Comparison of ENCODE assay signal across 8 cellular contexts in the genomic region with DNA sequence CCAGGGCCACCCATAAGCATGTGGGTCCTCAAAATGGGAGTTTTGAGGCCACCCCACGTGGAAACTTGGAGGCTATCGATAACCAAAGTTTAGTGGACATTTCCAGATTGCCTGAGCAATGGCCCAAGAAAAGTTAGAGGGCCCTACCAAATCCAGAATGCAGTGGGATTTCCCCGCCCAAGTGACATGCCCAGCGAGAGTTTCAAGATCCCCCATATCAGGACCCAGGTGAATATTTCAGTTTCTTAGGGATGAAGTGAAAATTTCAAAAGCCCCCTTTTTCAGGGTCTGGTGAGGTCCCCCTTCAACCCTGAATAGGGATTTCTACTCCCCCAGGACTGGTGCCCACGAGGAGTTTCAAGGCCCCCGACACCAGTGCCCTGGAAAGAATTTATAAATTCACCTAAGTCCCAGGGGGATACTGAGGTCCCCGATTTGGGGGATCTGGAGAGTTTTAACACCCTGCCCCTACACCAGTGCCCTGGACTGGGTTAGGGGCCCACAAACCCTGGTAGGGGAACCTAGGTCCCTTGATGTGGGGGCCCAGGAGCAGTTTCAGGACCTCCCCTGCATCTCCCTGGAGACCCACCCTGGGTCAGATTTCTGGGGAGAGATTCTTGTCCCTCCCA. TPM values are rescaled to one million over a fixed set of nuclear protein-coding genes. Genes with fewer than 3 reads are reported as not detected.
DNase-seq lines count a peak whose midpoint lies in the region; ATAC-seq, FAIRE-seq and TF ChIP-seq lines count a peak whose summit lies in the region.

No MANE protein-coding gene starts in this region.

- H3K27me3 ChIP-seq in right atrium auricular region (no peaks in the 10 kb centered on the region), HepG2 (ENCODE audit: control insufficient read depth in 1 of 2, insufficient read depth in 2 of 2, low read length in 2 of 2) (no peaks in the 10 kb centered on the region; a peak in 1 of 5 replicates), uterus (no peaks in the 10 kb centered on the region)

- POLR2A ChIA-PET in activated CD4-positive, alpha-beta memory T cell treated with anti-CD3 and anti-CD28 coated beads for 36 hours (lab: Charles Lee) = interaction anchor here (0.6 to 3.2 kb wide), 7 partner anchors 11 to 455 kb away, joined by 3 to 20 read pairs (median 3); a partner anchor contains a TSS
- POLR2A ChIA-PET in HepG2 (lab: Yijun Ruan, JAX) = interaction anchor here (0.6 to 3.5 kb wide), 15 partner anchors 13 to 455 kb away, joined by 3 to 76 read pairs (median 4); a partner anchor contains a TSS

- peak overlapping the region; percentile 97 for H3K27ac Mint-ChIP-seq in activated CD4-positive, alpha-beta memory T cell treated with anti-CD3 and anti-CD28 coated beads for 36 hours

- H3K36me3 Mint-ChIP-seq in activated CD4-positive, alpha-beta memory T cell treated with anti-CD3 and anti-CD28 coated beads for 36 hours = peaks cover 19% of the 10 kb centered on the region

- BruUV-seq in HepG2 (replicated peaks; lab: Mats Ljungman, UMichigan) = no TSS peak

- in situ Hi-C loops in HepG2 (cut with HindIII; ENCODE audit: extremely low pct_ligation_motif_present, low pct_unique_long_range_greater_than_20kb) = no loop called here

- H3K4me1 ChIP-seq in right atrium auricular region (peaks cover 0 to 33% of the 10 kb centered on the region in 2 donors), HepG2 (ENCODE audit: insufficient read depth, low read length) (peaks cover 13% of the 10 kb centered on the region), uterus (no peaks in the 10 kb centered on the region)

- no peaks in the 10 kb centered on the region for H3K27me3 Mint-ChIP-seq in activated CD4-positive, alpha-beta memory T cell treated with anti-CD3 and anti-CD28 coated beads for 36 hours

- H4K20me1 ChIP-seq in HepG2 (ENCODE audit: insufficient read depth, low read length) = no peaks in the 10 kb centered on the region; the same call in 1 of the 2 replicates

- no peaks in the 10 kb centered on the region for H3K36me3 ChIP-seq in right atrium auricular region
- peaks cover 0 to 8% of the 10 kb centered on the region in 2 experiments; a peak in 3 of 5 replicates for H3K36me3 ChIP-seq in HepG2 (replicated peaks in 1 of 2; ENCODE audit: control insufficient read depth in 1 of 2, insufficient read depth in 2 of 2, low read length in 2 of 2)
- no peaks in the 10 kb centered on the region for H3K36me3 ChIP-seq in uterus

- TF ChIP-seq EP300 in HepG2 (IDR thresholded peaks at IDR 0.05; ENCODE audit: low read depth in 2 of 2, low read length in 2 of 2) (no peak), HepG2 (CRISPR knock-in tag; IDR thresholded peaks at IDR 0.05; ENCODE audit: borderline replicate concordance) (no peak)

- peak overlapping the region; percentile 93 for H3K4me3 Mint-ChIP-seq in activated CD4-positive, alpha-beta memory T cell treated with anti-CD3 and anti-CD28 coated beads for 36 hours

- ATAC-seq in HepG2 (no peak), HG03571 (IDR thresholded peaks at IDR 0.05; ENCODE audit: unreplicated experiment) (no peak)

- no peak for FAIRE-seq in HepG2 (lab: Jason Lieb, UNC)

- H2AFZ ChIP-seq in HepG2 (ENCODE audit: low read length) = no peak overlapping the region

- peak overlapping the region; percentile 92 for H3K4me2 ChIP-seq in HepG2 (ENCODE audit: low read depth, low read length)

- TF ChIP-seq RAD21 in HepG2 (CRISPR knock-in tag; IDR thresholded peaks at IDR 0.05) = no peak

- 41% methylated on average over 7 of the region's 7 CpGs for WGBS in HepG2 (ENCODE audit: low lambda C conversion rate)

- H3K4me3 ChIP-seq in right atrium auricular region (peak overlapping the region; percentile 37 to 54), HepG2 (replicated peaks in 1 of 3; ENCODE audit: insufficient read depth in 1 of 3, low read depth in 2 of 3, low read length in 3 of 3) (peak overlapping the region; percentile 62 to 82 (median 70)), uterus (peak overlapping the region; percentile 23 to 48)

- H3K27ac ChIP-seq in right atrium auricular region = peak overlapping the region; percentile 79 to 87
- H3K27ac ChIP-seq in HepG2 (ENCODE audit: extremely low read length, insufficient read depth, low read length) = peak overlapping the region; percentile 81
- peak overlapping the region; percentile 62 to 87 for H3K27ac ChIP-seq in uterus

- intact Hi-C loops in cardiac septum (cut with DNase I) (no loop called here), HepG2 (cut with micrococcal nuclease; ENCODE audit: unreplicated experiment) (loop anchor here (1.0 to 5.0 kb wide), 2 partner anchors 15 to 67 kb away; a partner anchor contains a TSS), uterus (cut with DNase I; ENCODE audit: low total_unique reads) (no loop called here)
- intact Hi-C loops in activated CD4-positive, alpha-beta memory T cell treated with anti-CD3 and anti-CD28 coated beads for 36 hours (cut with micrococcal nuclease) = loop anchor here (5.0 kb wide), 1 partner anchor 97 kb away; a partner anchor contains a TSS

- H3K4me1 Mint-ChIP-seq in activated CD4-positive, alpha-beta memory T cell treated with anti-CD3 and anti-CD28 coated beads for 36 hours (ENCODE audit: low read depth) = peaks cover 26% of the 10 kb centered on the region

- TF ChIP-seq CTCF in right atrium auricular region (IDR thresholded peaks at IDR 0.05) (no peak), HepG2 (CRISPR knock-in tag; IDR thresholded peaks at IDR 0.05) (no peak), uterus (IDR thresholded peaks at IDR 0.05) (no peak)

- H3K9me3 ChIP-seq in right atrium auricular region = no peaks in the 10 kb centered on the region
- no peaks in the 10 kb centered on the region for H3K9me3 ChIP-seq in HepG2 (ENCODE audit: low read length)
- H3K9me3 ChIP-seq in uterus = no peaks in the 10 kb centered on the region

- no peak for TF ChIP-seq POLR2A in HepG2 (IDR thresholded peaks at IDR 0.05; ENCODE audit: insufficient read depth in 1 of 2, low read depth in 2 of 2, low read length in 2 of 2)
- no peak for TF ChIP-seq POLR2A in uterus (IDR thresholded peaks at IDR 0.05)

- DNase-seq in right atrium auricular region (ENCODE audit: low spot score) (no peak), cardiac septum (ENCODE audit: low spot score) (no peak), HepG2 (ENCODE audit: low spot score) (no peak), uterus (no peak), NCI-H526 treated with DMSO at 0.1 percent for 48 hours (lab: John Stamatoyannopoulos, UW) (no peak), NCI-H82 (lab: John Stamatoyannopoulos, UW) (no peak)
- DNase-seq in activated CD4-positive, alpha-beta memory T cell treated with anti-CD3 and anti-CD28 coated beads for 36 hours = peak; percentile 30

- no peaks in the 10 kb centered on the region for H3K9me3 Mint-ChIP-seq in activated CD4-positive, alpha-beta memory T cell treated with anti-CD3 and anti-CD28 coated beads for 36 hours

- peaks cover 33% of the 10 kb centered on the region for H3K79me2 ChIP-seq in HepG2 (ENCODE audit: insufficient read depth, low read length)

- CTCF ChIA-PET in activated CD4-positive, alpha-beta memory T cell treated with anti-CD3 and anti-CD28 coated beads for 36 hours (lab: Charles Lee) = interaction anchor here (0.8 to 3.2 kb wide), 5 partner anchors 11 to 62 kb away, joined by 3 to 18 read pairs (median 4); a partner anchor contains a TSS
- CTCF ChIA-PET in HepG2 (lab: Yijun Ruan, JAX; ENCODE audit: low intra/inter-chr PET ratio, low total read pairs) = no interaction called here

- H3K9ac ChIP-seq in HepG2 (ENCODE audit: insufficient read depth, low read depth, low read length) = peak overlapping the region; percentile 78

RNA-seq across cellular contexts. Expression of a gene that starts 0.7 kb away (rescaled TPM):
- total RNA-seq in right atrium auricular region (10 to 100 TPM; 32.1 to 35.3 TPM), cardiac septum (29.8 TPM), HepG2 (2016; rRNA removed; fragmentation: Illumina TruSeq; extraction: Trizol) (39.1 and 58.8 TPM in 2 replicates), uterus (100 to 1,000 TPM in 3 of 4 donors, 10 to 100 TPM in 1; 84.6 to 267 (median 195) TPM)
- total RNA-seq in activated CD4-positive, alpha-beta memory T cell treated with anti-CD3 and anti-CD28 coated beads for 36 hours = 100 to 1,000 TPM; 156 to 164 TPM
- 13.2 and 16.4 TPM in 2 replicates for total RNA-seq in HepG2 (2016; cell fraction: cytosol; rRNA removed; fragmentation: Illumina TruSeq; extraction: Trizol; ENCODE audit: low read depth)
- total RNA-seq in HepG2 (2016; cell fraction: insoluble cytoplasmic fraction; rRNA removed; fragmentation: Illumina TruSeq; extraction: Trizol) = 39.2 and 64.4 TPM in 2 replicates
- total RNA-seq in HepG2 (2016; cell fraction: membrane; rRNA removed; fragmentation: Illumina TruSeq; extraction: Trizol) = 23.1 TPM in 2 replicates
- total RNA-seq in HepG2 (2016; cell fraction: nucleus; rRNA removed; fragmentation: Illumina TruSeq; extraction: Trizol) = 45.3 and 48.7 TPM in 2 replicates
- polyA plus RNA-seq in HepG2 (2011; rRNA removed) = 93.8 and 105 TPM in 2 replicates
- polyA plus RNA-seq in HepG2 (2011; cell fraction: cytosol; rRNA removed) = 120 and 135 TPM in 2 replicates
- 45.7 and 55.1 TPM in 2 replicates for polyA plus RNA-seq in HepG2 (2011; cell fraction: nucleus; rRNA removed)
- polyA plus RNA-seq in HepG2 (2012) = 40.8 and 80.1 TPM in 2 replicates
- 20.8 and 22.8 TPM in 2 replicates for polyA plus RNA-seq in HepG2 (2016; cell fraction: cytosol; fragmentation: Illumina TruSeq; extraction: Trizol; ENCODE audit: low read depth)
- polyA plus RNA-seq in HepG2 (2016; cell fraction: insoluble cytoplasmic fraction; fragmentation: Illumina TruSeq; extraction: Trizol; ENCODE audit: low read depth) = 52.4 and 55.4 TPM in 2 replicates
- 30.0 and 30.4 TPM in 2 replicates for polyA plus RNA-seq in HepG2 (2016; cell fraction: membrane; fragmentation: Illumina TruSeq; extraction: Trizol; ENCODE audit: low read depth)
- 103 and 116 TPM in 2 replicates for polyA plus RNA-seq in HepG2 (2016; cell fraction: nucleus; fragmentation: Illumina TruSeq; extraction: Trizol; ENCODE audit: insufficient read depth, low read depth)
- 56.6 and 402 TPM in 2 replicates for polyA minus RNA-seq in HepG2 (2011; rRNA and poly(A)+ RNA removed; ENCODE audit: low replicate concordance)
- polyA minus RNA-seq in HepG2 (2011; cell fraction: cytosol; rRNA and poly(A)+ RNA removed) = 23.0 and 24.4 TPM in 2 replicates
- 13.5 and 26.4 TPM in 2 replicates for polyA minus RNA-seq in HepG2 (2011; cell fraction: nucleus; rRNA and poly(A)+ RNA removed)

RNA-seq across cellular contexts. Expression of a gene that starts 10.7 kb away (rescaled TPM):
- total RNA-seq in right atrium auricular region (not detected), cardiac septum (0.40 TPM), HepG2 (2016; rRNA removed; fragmentation: Illumina TruSeq; extraction: Trizol) (0.13 TPM in 1 of 2 replicates, not detected in the other), uterus (1 to 10 TPM in 1 of 4 donors, not detected in 3; 2.5 TPM)
- total RNA-seq in activated CD4-positive, alpha-beta memory T cell treated with anti-CD3 and anti-CD28 coated beads for 36 hours = 1 to 10 TPM; 1.4 to 2.3 TPM
- not detected in 2 replicates for total RNA-seq in HepG2 (2016; cell fraction: cytosol; rRNA removed; fragmentation: Illumina TruSeq; extraction: Trizol; ENCODE audit: low read depth)
- total RNA-seq in HepG2 (2016; cell fraction: insoluble cytoplasmic fraction; rRNA removed; fragmentation: Illumina TruSeq; extraction: Trizol) = 0.22 TPM in 1 of 2 replicates, not detected in the other
- not detected in 2 replicates for total RNA-seq in HepG2 (2016; cell fraction: membrane; rRNA removed; fragmentation: Illumina TruSeq; extraction: Trizol)
- 0.50 TPM in 1 of 2 replicates, not detected in the other for total RNA-seq in HepG2 (2016; cell fraction: nucleus; rRNA removed; fragmentation: Illumina TruSeq; extraction: Trizol)
- polyA plus RNA-seq in HepG2 (2011; rRNA removed) = 0.21 and 0.35 TPM in 2 replicates
- polyA plus RNA-seq in HepG2 (2011; cell fraction: cytosol; rRNA removed) = 0.08 TPM in 1 of 2 replicates, not detected in the other
- 1.5 and 2.7 TPM in 2 replicates for polyA plus RNA-seq in HepG2 (2011; cell fraction: nucleus; rRNA removed)
- 0.60 and 0.69 TPM in 2 replicates for polyA plus RNA-seq in HepG2 (2012)
- polyA plus RNA-seq in HepG2 (2016; cell fraction: cytosol; fragmentation: Illumina TruSeq; extraction: Trizol; ENCODE audit: low read depth) = not detected in 2 replicates
- not detected in 2 replicates for polyA plus RNA-seq in HepG2 (2016; cell fraction: insoluble cytoplasmic fraction; fragmentation: Illumina TruSeq; extraction: Trizol; ENCODE audit: low read depth)
- polyA plus RNA-seq in HepG2 (2016; cell fraction: membrane; fragmentation: Illumina TruSeq; extraction: Trizol; ENCODE audit: low read depth) = not detected in 2 replicates
- 0.62 and 1.2 TPM in 2 replicates for polyA plus RNA-seq in HepG2 (2016; cell fraction: nucleus; fragmentation: Illumina TruSeq; extraction: Trizol; ENCODE audit: insufficient read depth, low read depth)
- polyA minus RNA-seq in HepG2 (2011; rRNA and poly(A)+ RNA removed; ENCODE audit: low replicate concordance) = 3.3 TPM in 1 of 2 replicates, not detected in the other
- not detected in 2 replicates for polyA minus RNA-seq in HepG2 (2011; cell fraction: cytosol; rRNA and poly(A)+ RNA removed)
- 1.9 and 3.0 TPM in 2 replicates for polyA minus RNA-seq in HepG2 (2011; cell fraction: nucleus; rRNA and poly(A)+ RNA removed)

RNA-seq across cellular contexts. Expression of a gene that starts 15.1 kb away (rescaled TPM):
- 10 to 100 TPM; 24.8 to 39.0 TPM for total RNA-seq in right atrium auricular region
- 14.3 TPM for total RNA-seq in cardiac septum
- 10 to 100 TPM; 36.5 to 42.4 TPM for total RNA-seq in activated CD4-positive, alpha-beta memory T cell treated with anti-CD3 and anti-CD28 coated beads for 36 hours
- 31.8 and 36.1 TPM in 2 replicates for total RNA-seq in HepG2 (2016; rRNA removed; fragmentation: Illumina TruSeq; extraction: Trizol)
- total RNA-seq in HepG2 (2016; cell fraction: cytosol; rRNA removed; fragmentation: Illumina TruSeq; extraction: Trizol; ENCODE audit: low read depth) = 30.1 and 30.6 TPM in 2 replicates
- total RNA-seq in HepG2 (2016; cell fraction: insoluble cytoplasmic fraction; rRNA removed; fragmentation: Illumina TruSeq; extraction: Trizol) = 30.0 and 39.0 TPM in 2 replicates
- total RNA-seq in HepG2 (2016; cell fraction: membrane; rRNA removed; fragmentation: Illumina TruSeq; extraction: Trizol) = 33.0 and 34.1 TPM in 2 replicates
- 18.9 and 22.8 TPM in 2 replicates for total RNA-seq in HepG2 (2016; cell fraction: nucleus; rRNA removed; fragmentation: Illumina TruSeq; extraction: Trizol)
- polyA plus RNA-seq in HepG2 (2011; rRNA removed) = 35.7 and 37.3 TPM in 2 replicates
- 26.1 and 39.6 TPM in 2 replicates for polyA plus RNA-seq in HepG2 (2011; cell fraction: cytosol; rRNA removed)
- 45.3 and 45.4 TPM in 2 replicates for polyA plus RNA-seq in HepG2 (2011; cell fraction: nucleus; rRNA removed)
- polyA plus RNA-seq in HepG2 (2012) = 14.4 and 20.3 TPM in 2 replicates
- 28.7 and 28.8 TPM in 2 replicates for polyA plus RNA-seq in HepG2 (2016; cell fraction: cytosol; fragmentation: Illumina TruSeq; extraction: Trizol; ENCODE audit: low read depth)
- 35.0 and 39.7 TPM in 2 replicates for polyA plus RNA-seq in HepG2 (2016; cell fraction: insoluble cytoplasmic fraction; fragmentation: Illumina TruSeq; extraction: Trizol; ENCODE audit: low read depth)
- 28.9 and 34.5 TPM in 2 replicates for polyA plus RNA-seq in HepG2 (2016; cell fraction: membrane; fragmentation: Illumina TruSeq; extraction: Trizol; ENCODE audit: low read depth)
- 45.9 and 46.3 TPM in 2 replicates for polyA plus RNA-seq in HepG2 (2016; cell fraction: nucleus; fragmentation: Illumina TruSeq; extraction: Trizol; ENCODE audit: insufficient read depth, low read depth)
- 24.7 and 47.5 TPM in 2 replicates for polyA minus RNA-seq in HepG2 (2011; rRNA and poly(A)+ RNA removed; ENCODE audit: low replicate concordance)
- 10.8 and 16.3 TPM in 2 replicates for polyA minus RNA-seq in HepG2 (2011; cell fraction: cytosol; rRNA and poly(A)+ RNA removed)
- 13.8 and 16.9 TPM in 2 replicates for polyA minus RNA-seq in HepG2 (2011; cell fraction: nucleus; rRNA and poly(A)+ RNA removed)
- total RNA-seq in uterus = 10 to 100 TPM in 3 of 4 donors, 1 to 10 TPM in 1; 3.8 to 46.7 (median 26.5) TPM

RNA-seq across cellular contexts. Expression of a gene that starts 27.6 kb away (rescaled TPM):
- total RNA-seq in right atrium auricular region (10 to 100 TPM; 48.3 to 83.7 TPM), cardiac septum (32.8 TPM), HepG2 (2016; rRNA removed; fragmentation: Illumina TruSeq; extraction: Trizol) (not detected in 2 replicates), uterus (100 to 1,000 TPM in 2 of 4 donors, 10 to 100 TPM in 1, 1 to 10 TPM in 1; 4.7 to 204 (median 87.4) TPM)
- under 1 TPM in 1 of 2 experiments, not detected in 1; 0.14 TPM for total RNA-seq in activated CD4-positive, alpha-beta memory T cell treated with anti-CD3 and anti-CD28 coated beads for 36 hours
- total RNA-seq in HepG2 (2016; cell fraction: cytosol; rRNA removed; fragmentation: Illumina TruSeq; extraction: Trizol; ENCODE audit: low read depth) = not detected in 2 replicates
- total RNA-seq in HepG2 (2016; cell fraction: insoluble cytoplasmic fraction; rRNA removed; fragmentation: Illumina TruSeq; extraction: Trizol) = not detected in 2 replicates
- not detected in 2 replicates for total RNA-seq in HepG2 (2016; cell fraction: membrane; rRNA removed; fragmentation: Illumina TruSeq; extraction: Trizol)
- total RNA-seq in HepG2 (2016; cell fraction: nucleus; rRNA removed; fragmentation: Illumina TruSeq; extraction: Trizol) = not detected in 2 replicates
- polyA plus RNA-seq in HepG2 (2011; rRNA removed) = 0.26 TPM in 1 of 2 replicates, not detected in the other
- not detected in 2 replicates for polyA plus RNA-seq in HepG2 (2011; cell fraction: cytosol; rRNA removed)
- 0.26 and 0.58 TPM in 2 replicates for polyA plus RNA-seq in HepG2 (2011; cell fraction: nucleus; rRNA removed)
- not detected in 2 replicates for polyA plus RNA-seq in HepG2 (2012)
- polyA plus RNA-seq in HepG2 (2016; cell fraction: cytosol; fragmentation: Illumina TruSeq; extraction: Trizol; ENCODE audit: low read depth) = not detected in 2 replicates
- polyA plus RNA-seq in HepG2 (2016; cell fraction: insoluble cytoplasmic fraction; fragmentation: Illumina TruSeq; extraction: Trizol; ENCODE audit: low read depth) = not detected in 2 replicates
- polyA plus RNA-seq in HepG2 (2016; cell fraction: membrane; fragmentation: Illumina TruSeq; extraction: Trizol; ENCODE audit: low read depth) = not detected in 2 replicates
- polyA plus RNA-seq in HepG2 (2016; cell fraction: nucleus; fragmentation: Illumina TruSeq; extraction: Trizol; ENCODE audit: insufficient read depth, low read depth) = not detected in 2 replicates
- polyA minus RNA-seq in HepG2 (2011; rRNA and poly(A)+ RNA removed; ENCODE audit: low replicate concordance) = not detected in 2 replicates
- polyA minus RNA-seq in HepG2 (2011; cell fraction: cytosol; rRNA and poly(A)+ RNA removed) = not detected in 2 replicates
- polyA minus RNA-seq in HepG2 (2011; cell fraction: nucleus; rRNA and poly(A)+ RNA removed) = not detected in 2 replicates

RNA-seq across cellular contexts. Expression of a gene that starts 43.7 kb away (rescaled TPM):
- total RNA-seq in right atrium auricular region (under 1 TPM; 0.30 to 0.51 TPM), cardiac septum (not detected), HepG2 (2016; rRNA removed; fragmentation: Illumina TruSeq; extraction: Trizol) (0.55 and 0.77 TPM in 2 replicates), uterus (10 to 100 TPM in 1 of 4 donors, 1 to 10 TPM in 2, not detected in 1; 2.2 to 16.5 (median 3.9) TPM)
- not detected for total RNA-seq in activated CD4-positive, alpha-beta memory T cell treated with anti-CD3 and anti-CD28 coated beads for 36 hours
- 0.51 and 0.53 TPM in 2 replicates for total RNA-seq in HepG2 (2016; cell fraction: cytosol; rRNA removed; fragmentation: Illumina TruSeq; extraction: Trizol; ENCODE audit: low read depth)
- 0.39 and 0.50 TPM in 2 replicates for total RNA-seq in HepG2 (2016; cell fraction: insoluble cytoplasmic fraction; rRNA removed; fragmentation: Illumina TruSeq; extraction: Trizol)
- total RNA-seq in HepG2 (2016; cell fraction: membrane; rRNA removed; fragmentation: Illumina TruSeq; extraction: Trizol) = 0.46 and 0.62 TPM in 2 replicates
- total RNA-seq in HepG2 (2016; cell fraction: nucleus; rRNA removed; fragmentation: Illumina TruSeq; extraction: Trizol) = 0.94 and 1.4 TPM in 2 replicates
- 0.27 and 0.33 TPM in 2 replicates for polyA plus RNA-seq in HepG2 (2011; rRNA removed)
- 0.19 and 0.24 TPM in 2 replicates for polyA plus RNA-seq in HepG2 (2011; cell fraction: cytosol; rRNA removed)
- polyA plus RNA-seq in HepG2 (2011; cell fraction: nucleus; rRNA removed) = 0.61 and 0.64 TPM in 2 replicates
- 0.43 and 0.50 TPM in 2 replicates for polyA plus RNA-seq in HepG2 (2012)
- polyA plus RNA-seq in HepG2 (2016; cell fraction: cytosol; fragmentation: Illumina TruSeq; extraction: Trizol; ENCODE audit: low read depth) = 0.25 and 0.32 TPM in 2 replicates
- polyA plus RNA-seq in HepG2 (2016; cell fraction: insoluble cytoplasmic fraction; fragmentation: Illumina TruSeq; extraction: Trizol; ENCODE audit: low read depth) = 0.28 and 0.31 TPM in 2 replicates
- polyA plus RNA-seq in HepG2 (2016; cell fraction: membrane; fragmentation: Illumina TruSeq; extraction: Trizol; ENCODE audit: low read depth) = 0.24 and 0.40 TPM in 2 replicates
- polyA plus RNA-seq in HepG2 (2016; cell fraction: nucleus; fragmentation: Illumina TruSeq; extraction: Trizol; ENCODE audit: insufficient read depth, low read depth) = 1.3 and 2.0 TPM in 2 replicates
- polyA minus RNA-seq in HepG2 (2011; rRNA and poly(A)+ RNA removed; ENCODE audit: low replicate concordance) = 0.14 and 0.36 TPM in 2 replicates
- polyA minus RNA-seq in HepG2 (2011; cell fraction: cytosol; rRNA and poly(A)+ RNA removed) = not detected in 2 replicates
- polyA minus RNA-seq in HepG2 (2011; cell fraction: nucleus; rRNA and poly(A)+ RNA removed) = 0.52 TPM in 1 of 2 replicates, not detected in the other

Comparison
In these comparisons a context has a peak if more than half of its experiments do, and no peak if none do; other contexts are left out.
1. intact Hi-C loops: an anchor here in activated CD4-positive, alpha-beta memory T cell treated with anti-CD3 and anti-CD28 coated beads for 36 hours (5.0 kb wide) and HepG2 (1.0 to 5.0 kb wide); none called in cardiac septum and uterus.